ENCODE assay signal across 9 cellular contexts in genomic region chr11:405976-406795, GRCh38. TPM values are rescaled to one million over a fixed set of nuclear protein-coding genes. Genes with fewer than 3 reads are reported as not detected.
A peak's percentile ranks its signal among the peaks of the same experiment; 100 is the strongest.
DNase-seq lines count a peak whose midpoint lies in the region; ATAC-seq lines count a peak whose summit lies in the region.
"Had no signal": no experiment of that assay in that cellular context is flagged by ENCODE, and none has a peak within 500 bp of the region (broad histone marks: within the 10 kb centered on the region; RNA-seq: fewer than 3 reads in every experiment).

No MANE protein-coding gene starts in this region.

- peaks cover 0 to 15% of the 10 kb centered on the region in 2 donors for H3K4me1 Mint-ChIP-seq in immature natural killer cell
- peaks cover 11% of the 10 kb centered on the region for H3K4me1 Mint-ChIP-seq in stimulated activated memory B cell treated with anti-CD40 and anti-IgM and Interleukin-4, amounts not matched to agents 10 μg/mL and 1 μg/mL and 100 μg/mL, for 72 hours
- H3K4me1 Mint-ChIP-seq: brain had no signal

- H3K27ac Mint-ChIP-seq in immature natural killer cell, result peak overlapping the region in 4 of 6 donors; percentile 26 to 80 (median 59)
- no peak overlapping the region for H3K27ac Mint-ChIP-seq in stimulated activated memory B cell treated with anti-CD40 and anti-IgM and Interleukin-4, amounts not matched to agents 10 μg/mL and 1 μg/mL and 100 μg/mL, for 72 hours

- no peaks in the 10 kb centered on the region for H3K36me3 ChIP-seq in H7 (replicated peaks; ENCODE audit: control insufficient read depth, insufficient read depth, low read length)

- peaks cover 7 to 8% (median 7%) of the 10 kb centered on the region in 3 donors for H3K27me3 Mint-ChIP-seq in immature natural killer cell (ENCODE audit: low read depth in 3 of 3)
- H3K27me3 Mint-ChIP-seq in stimulated activated memory B cell treated with anti-CD40 and anti-IgM and Interleukin-4, amounts not matched to agents 10 μg/mL and 1 μg/mL and 100 μg/mL, for 72 hours, result no peaks in the 10 kb centered on the region

- H3K27me3 ChIP-seq in H7 (ENCODE audit: control insufficient read depth, insufficient read depth, low read length), result no peaks in the 10 kb centered on the region

- no peak for ATAC-seq in stimulated activated memory B cell treated with anti-CD40 and anti-IgM and Interleukin-4, amounts not matched to agents 10 μg/mL and 1 μg/mL and 100 μg/mL, for 72 hours
- ATAC-seq in GM18858 (IDR thresholded peaks at IDR 0.05; ENCODE audit: unreplicated experiment), result no peak

- DNase-seq in H7, result peak; percentile 58
- DNase-seq in immature natural killer cell, result no peak
- no peak for DNase-seq in NCI-H1417 (lab: John Stamatoyannopoulos, UW)
- no peak for DNase-seq in Kasumi-1 (lab: John Stamatoyannopoulos, UW)
- no peak for DNase-seq in NCI-H510A (lab: John Stamatoyannopoulos, UW)

- no peak overlapping the region for H3K4me3 Mint-ChIP-seq in immature natural killer cell
- H3K4me3 Mint-ChIP-seq in stimulated activated memory B cell treated with anti-CD40 and anti-IgM and Interleukin-4, amounts not matched to agents 10 μg/mL and 1 μg/mL and 100 μg/mL, for 72 hours, result peak overlapping the region; percentile 75

- H3K9me3 Mint-ChIP-seq in immature natural killer cell, result no peaks in the 10 kb centered on the region
- H3K9me3 Mint-ChIP-seq in stimulated activated memory B cell treated with anti-CD40 and anti-IgM and Interleukin-4, amounts not matched to agents 10 μg/mL and 1 μg/mL and 100 μg/mL, for 72 hours, result no peaks in the 10 kb centered on the region
- H3K9me3 Mint-ChIP-seq: brain had no signal

- peak overlapping the region; percentile 53 for H3K4me3 ChIP-seq in H7 (ENCODE audit: insufficient read depth, low read depth, low read length)

- H3K36me3 Mint-ChIP-seq in immature natural killer cell, result no peaks in the 10 kb centered on the region
- H3K36me3 Mint-ChIP-seq in stimulated activated memory B cell treated with anti-CD40 and anti-IgM and Interleukin-4, amounts not matched to agents 10 μg/mL and 1 μg/mL and 100 μg/mL, for 72 hours, result no peaks in the 10 kb centered on the region
- H3K36me3 Mint-ChIP-seq: brain had no signal

- peak overlapping the region; percentile 19 for H3K27ac ChIP-seq in angular gyrus (ENCODE audit: low read depth, low read length)

RNA-seq across cellular contexts. Expression of gene SIGIRR, which starts 8.6 kb away (rescaled TPM):
- 39.5 and 44.9 TPM in 2 replicates for total RNA-seq in H7 (2014; rRNA removed; shearing (Covaris generic))
- 100 to 1,000 TPM; 238 to 392 (median 259) TPM for polyA plus RNA-seq in immature natural killer cell

RNA-seq across cellular contexts. Expression of gene PKP3, which starts 12.2 kb away (rescaled TPM):
- 2.1 and 3.6 TPM in 2 replicates for total RNA-seq in H7 (2014; rRNA removed; shearing (Covaris generic))
- polyA plus RNA-seq in immature natural killer cell, result under 1 TPM in 1 of 3 donors, not detected in 2; 0.36 TPM

RNA-seq across cellular contexts. Expression of gene ANO9, which starts 35.6 kb away (rescaled TPM):
- 0.83 and 2.2 TPM in 2 replicates for total RNA-seq in H7 (2014; rRNA removed; shearing (Covaris generic))
- 1 to 10 TPM in 2 of 3 donors, not detected in 1; 2.3 to 4.4 TPM for polyA plus RNA-seq in immature natural killer cell

RNA-seq across cellular contexts. Expression of gene B4GALNT4, which starts 36.9 kb away (rescaled TPM):
- total RNA-seq in H7 (2014; rRNA removed; shearing (Covaris generic)), result 56.0 and 62.6 TPM in 2 replicates
- polyA plus RNA-seq in immature natural killer cell, result under 1 TPM in 1 of 3 donors, not detected in 2; 0.53 TPM

RNA-seq across cellular contexts. Expression of gene PTDSS2, which starts 43.9 kb away (rescaled TPM):
- total RNA-seq in H7 (2014; rRNA removed; shearing (Covaris generic)), result 40.9 and 47.5 TPM in 2 replicates
- 10 to 100 TPM; 11.5 to 17.3 (median 16.1) TPM for polyA plus RNA-seq in immature natural killer cell
